In the genomic region with DNA sequence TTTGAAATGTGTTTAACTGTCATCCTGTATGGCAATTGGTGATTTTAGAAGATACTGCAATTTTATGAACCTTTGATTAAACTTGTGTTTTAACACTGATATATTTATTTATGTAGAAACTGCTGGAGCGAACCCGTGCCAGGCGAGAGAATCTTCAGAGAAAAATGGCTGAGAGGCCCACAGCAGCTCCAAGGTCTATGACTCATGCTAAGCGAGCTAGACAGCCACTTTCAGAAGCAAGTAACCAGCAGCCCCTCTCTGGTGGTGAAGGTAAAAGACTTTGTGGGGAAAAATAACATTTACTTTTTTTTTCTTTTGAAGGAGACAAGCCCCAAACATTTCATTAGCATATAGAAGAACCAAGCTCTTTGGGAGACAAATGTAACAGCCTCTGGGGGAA, we compare ENCODE assay signal across 1 cellular context.
TF ChIP-seq lines count a peak whose summit lies in the region.

No MANE protein-coding gene starts in this region.

TF ChIP-seq in HepG2, 621 proteins besides CTCF, POLR2A, EP300 and RAD21:
- no peak for TF ChIP-seq ZNF788 (CRISPR knock-in tag; IDR thresholded peaks at IDR 0.05; ENCODE audit: borderline replicate concordance)
- TF ChIP-seq ZBTB21 (CRISPR knock-in tag; IDR thresholded peaks at IDR 0.05) = no peak
- peak; percentile 73 for TF ChIP-seq FOSL2 (CRISPR knock-in tag; IDR thresholded peaks at IDR 0.05)
- no peak for TF ChIP-seq RCOR2 (CRISPR knock-in tag; IDR thresholded peaks at IDR 0.05)
- no peak for TF ChIP-seq KLF11 (CRISPR knock-in tag; IDR thresholded peaks at IDR 0.05)
TF ChIP-seq in HepG2: peak in this region for 1.
